In genomic region chr1:54359393-54360162, GRCh38 we compare ENCODE assay signal across 15 cellular contexts. TPM values are rescaled to one million over a fixed set of nuclear protein-coding genes. Genes with fewer than 3 reads are reported as not detected.
DNase-seq lines count a peak whose midpoint lies in the region; ATAC-seq and TF ChIP-seq lines count a peak whose summit lies in the region.
"Had no signal": no experiment of that assay in that cellular context is flagged by ENCODE, and none has a peak within 500 bp of the region (broad histone marks: within the 10 kb centered on the region; RNA-seq: fewer than 3 reads in every experiment).

No MANE protein-coding gene starts in this region.

- no peaks in the 10 kb centered on the region for H3K27me3 ChIP-seq in parathyroid adenoma (ENCODE audit: control insufficient read depth, insufficient read depth, low read length)
- H3K27me3 ChIP-seq: testis had no signal

- no peaks in the 10 kb centered on the region for H3K9me3 ChIP-seq in parathyroid adenoma (ENCODE audit: control insufficient read depth, low read length)
- H3K9me3 ChIP-seq: A549, testis had no signal

- H3K9ac ChIP-seq in parathyroid adenoma, result no peak overlapping the region

- H3K27ac ChIP-seq in caudate nucleus (ENCODE audit: low read depth, low read length) (peak overlapping the region; percentile 28), parathyroid adenoma (peak overlapping the region; percentile 29)
- H3K27ac ChIP-seq: A549, PC-9, testis had no signal

- ATAC-seq in HG03469 (IDR thresholded peaks at IDR 0.05; ENCODE audit: unreplicated experiment), result no peak
- ATAC-seq: A549; activated CD8-positive, alpha-beta memory T cell treated with anti-CD3 and anti-CD28 coated beads, Interleukin-2, amount 10 ng/mL, durations not matched to agents 7 days and 5 days had no signal

- H3K36me3 ChIP-seq in parathyroid adenoma (ENCODE audit: control insufficient read depth, insufficient read depth, low read length), result no peaks in the 10 kb centered on the region

- no peak overlapping the region for H3K4me3 Mint-ChIP-seq in T-helper 2 cell treated with Interferon-gamma antibody and Interleukin-4, amounts not matched to agents 5 μg/mL and 100 μg/mL, for 36 hours
- no peak overlapping the region for H3K4me3 Mint-ChIP-seq in HFFc6
- H3K4me3 Mint-ChIP-seq: activated CD8-positive, alpha-beta memory T cell treated with anti-CD3 and anti-CD28 coated beads, Interleukin-2, amount 10 ng/mL, durations not matched to agents 7 days and 5 days; natural killer cell treated with Interleukin-12 subunit alpha and Interleukin-12 subunit beta and Interleukin-15 and Interleukin-18, amount 100 ng/mL, for 72 hours had no signal

- H3K4me1 Mint-ChIP-seq in T-helper 2 cell treated with Interferon-gamma antibody and Interleukin-4, amounts not matched to agents 5 μg/mL and 100 μg/mL, for 36 hours (ENCODE audit: low read depth), result peaks cover 42% of the 10 kb centered on the region
- peaks cover 24% of the 10 kb centered on the region for H3K4me1 Mint-ChIP-seq in HFFc6 (ENCODE audit: low read depth)

- peaks cover 21% of the 10 kb centered on the region for H3K36me3 Mint-ChIP-seq in T-helper 2 cell treated with Interferon-gamma antibody and Interleukin-4, amounts not matched to agents 5 μg/mL and 100 μg/mL, for 36 hours (ENCODE audit: low read depth)
- no peaks in the 10 kb centered on the region; the same call in 1 of the 2 replicates for H3K36me3 Mint-ChIP-seq in HFFc6 (ENCODE audit: low read depth)
- H3K36me3 Mint-ChIP-seq: natural killer cell treated with Interleukin-12 subunit alpha and Interleukin-12 subunit beta and Interleukin-15 and Interleukin-18, amount 100 ng/mL, for 72 hours had no signal

- peaks cover 25% of the 10 kb centered on the region for H3K79me2 ChIP-seq in parathyroid adenoma

- no peaks in the 10 kb centered on the region for H3K27me3 Mint-ChIP-seq in T-helper 2 cell treated with Interferon-gamma antibody and Interleukin-4, amounts not matched to agents 5 μg/mL and 100 μg/mL, for 36 hours (ENCODE audit: low read depth)
- peaks cover 2% of the 10 kb centered on the region for H3K27me3 Mint-ChIP-seq in HFFc6 (ENCODE audit: insufficient read depth)
- H3K27me3 Mint-ChIP-seq: activated CD8-positive, alpha-beta memory T cell treated with anti-CD3 and anti-CD28 coated beads, Interleukin-2, amount 10 ng/mL, durations not matched to agents 7 days and 5 days; natural killer cell treated with Interleukin-12 subunit alpha and Interleukin-12 subunit beta and Interleukin-15 and Interleukin-18, amount 100 ng/mL, for 72 hours had no signal

- TF ChIP-seq CTCF in HFFc6 (IDR thresholded peaks at IDR 0.05) (no peak), parathyroid adenoma (IDR thresholded peaks at IDR 0.05) (no peak)

- H3K4me3 ChIP-seq in parathyroid adenoma (ENCODE audit: low read depth, low read length), result no peak overlapping the region
- H3K4me3 ChIP-seq: A549, PC-9, testis had no signal

- no peak overlapping the region for H2AFZ ChIP-seq in parathyroid adenoma
- H2AFZ ChIP-seq: PC-9 had no signal

- H3K4me2 ChIP-seq in parathyroid adenoma (ENCODE audit: low read length), result peak overlapping the region; percentile 4
- H3K4me2 ChIP-seq: A549, PC-9 had no signal

- H3K9me3 Mint-ChIP-seq in T-helper 2 cell treated with Interferon-gamma antibody and Interleukin-4, amounts not matched to agents 5 μg/mL and 100 μg/mL, for 36 hours, result no peaks in the 10 kb centered on the region
- no peaks in the 10 kb centered on the region for H3K9me3 Mint-ChIP-seq in HFFc6
- H3K9me3 Mint-ChIP-seq: natural killer cell treated with Interleukin-12 subunit alpha and Interleukin-12 subunit beta and Interleukin-15 and Interleukin-18, amount 100 ng/mL, for 72 hours had no signal

- no peaks in the 10 kb centered on the region for H3K4me1 ChIP-seq in parathyroid adenoma

- peak; percentile 10 for DNase-seq in T-helper 2 cell treated with Interferon-gamma antibody and Interleukin-4, amounts not matched to agents 5 μg/mL and 100 μg/mL, for 36 hours (ENCODE audit: low spot score)
- DNase-seq in T-helper 2 cell (no peak), HFFc6 (no peak), caudate nucleus (lab: John Stamatoyannopoulos, UW) (peak in 14 of 61 donors; percentile 14 to 70 (median 32)), DMS114 treated with DMSO at 0.1 percent for 48 hours (lab: John Stamatoyannopoulos, UW; ENCODE audit: unreplicated experiment) (no peak), germinal center (ENCODE audit: low spot score) (no peak)
- DNase-seq: activated CD8-positive, alpha-beta memory T cell treated with anti-CD3 and anti-CD28 coated beads, Interleukin-2, amount 10 ng/mL, durations not matched to agents 7 days and 5 days; kidney glomerular epithelial cell; NCI-H1092; PC-9 had no signal

- no peak overlapping the region for H3K27ac Mint-ChIP-seq in T-helper 2 cell treated with Interferon-gamma antibody and Interleukin-4, amounts not matched to agents 5 μg/mL and 100 μg/mL, for 36 hours
- H3K27ac Mint-ChIP-seq in HFFc6, result 0 out of 2 replicates have a peak overlapping the region, but pooled peaks have one; percentile 50
- H3K27ac Mint-ChIP-seq: activated CD8-positive, alpha-beta memory T cell treated with anti-CD3 and anti-CD28 coated beads, Interleukin-2, amount 10 ng/mL, durations not matched to agents 7 days and 5 days had no signal

RNA-seq across cellular contexts. Expression of gene SSBP3, which starts 46.6 kb away (rescaled TPM):
- total RNA-seq in HFFc6 (2021; fragmentation: NEBNext Ultra II Directional; extraction: Animal tissue kit (Norgen Biotek cat#: 25700)), result 10 to 100 TPM; 42.3 to 72.2 (median 58.1) TPM
